In genomic region chr4:108772402-108772801, GRCh38 we compare ENCODE assay signal across 14 cellular contexts. TPM values are rescaled to one million over a fixed set of nuclear protein-coding genes. Genes with fewer than 3 reads are reported as not detected.
DNase-seq lines count a peak whose midpoint lies in the region; ATAC-seq and TF ChIP-seq lines count a peak whose summit lies in the region.
"Had no signal": no experiment of that assay in that cellular context is flagged by ENCODE, and none has a peak within 500 bp of the region (broad histone marks: within the 10 kb centered on the region; RNA-seq: fewer than 3 reads in every experiment).

No MANE protein-coding gene starts in this region.

- no peak for TF ChIP-seq CTCF in right atrium auricular region (IDR thresholded peaks at IDR 0.05)
- TF ChIP-seq CTCF in stomach (IDR thresholded peaks at IDR 0.05), result no peak

- H3K27ac ChIP-seq in right atrium auricular region (no peak overlapping the region), right cardiac atrium (ENCODE audit: low read length) (no peak overlapping the region), stomach (no peak overlapping the region)
- H3K27ac ChIP-seq: BLaER1, HL-60 had no signal

- H3K36me3 ChIP-seq in right atrium auricular region (no peaks in the 10 kb centered on the region), stomach (no peaks in the 10 kb centered on the region)
- H3K36me3 ChIP-seq: BLaER1 had no signal

- TF ChIP-seq EP300 in stomach (IDR thresholded peaks at IDR 0.05), result no peak

- DNase-seq in DMS79 (lab: John Stamatoyannopoulos, UW) (peak; percentile 0), DMS79 treated with DMSO at 0.1 percent for 48 hours (lab: John Stamatoyannopoulos, UW) (no peak), Right ventricle myocardium superior (peak; percentile 53), right atrium auricular region (ENCODE audit: low spot score) (no peak), right cardiac atrium (peak in 2 of 3 donors; percentile 50 to 57), stomach (peak; percentile 57), DMS114 treated with DMSO at 0.1 percent for 48 hours (lab: John Stamatoyannopoulos, UW; ENCODE audit: unreplicated experiment) (no peak), NCI-H2171 (lab: John Stamatoyannopoulos, UW) (no peak)
- DNase-seq: 8988T, AML-193, HCEC 1CT, HFFc6 had no signal

- H3K27me3 ChIP-seq in right atrium auricular region (no peaks in the 10 kb centered on the region), right cardiac atrium (ENCODE audit: control insufficient read depth, insufficient read depth) (no peaks in the 10 kb centered on the region), stomach (no peaks in the 10 kb centered on the region)
- H3K27me3 ChIP-seq: BLaER1 had no signal

- no peak for TF ChIP-seq POLR2A in stomach (IDR thresholded peaks at IDR 0.05)

- intact Hi-C loops in Right ventricle myocardium superior (cut with DNase I) (no loop called here), right cardiac atrium (cut with DNase I) (no loop called here), stomach (cut with DNase I; ENCODE audit: low total_unique reads) (no loop called here)

- H3K4me1 ChIP-seq in right atrium auricular region (peaks cover 0 to 5% of the 10 kb centered on the region in 2 donors), right cardiac atrium (ENCODE audit: control insufficient read depth, insufficient read depth, low read length) (no peaks in the 10 kb centered on the region), stomach (peaks cover 0 to 11% (median 2%) of the 10 kb centered on the region in 4 donors)
- H3K4me1 ChIP-seq: BLaER1 had no signal

- ATAC-seq in Right ventricle myocardium superior (ENCODE audit: poor library complexity), result peak; percentile 59
- peak in 1 of 2 donors; percentile 50 for ATAC-seq in right cardiac atrium

- no peak overlapping the region for H3K4me3 ChIP-seq in right atrium auricular region
- no peak overlapping the region for H3K4me3 ChIP-seq in right cardiac atrium (ENCODE audit: low read length)
- H3K4me3 ChIP-seq in stomach, result no peak overlapping the region
- H3K4me3 ChIP-seq: BLaER1 had no signal

- no peaks in the 10 kb centered on the region for H3K9me3 ChIP-seq in right atrium auricular region
- H3K9me3 ChIP-seq in right cardiac atrium (ENCODE audit: control insufficient read depth, low read length), result no peaks in the 10 kb centered on the region
- no peaks in the 10 kb centered on the region for H3K9me3 ChIP-seq in stomach
- H3K9me3 ChIP-seq: BLaER1 had no signal

- 72% methylated on average over 7 of the region's 7 CpGs for WGBS in right cardiac atrium
- WGBS in stomach, 5 donors, result 72 to 84% (median 79%) methylated on average over 7 of the region's 7 CpGs

RNA-seq across cellular contexts. Expression of gene ETNPPL, which starts 9.5 kb away (rescaled TPM):
- 14.5 TPM for total RNA-seq in Right ventricle myocardium superior
- 1 to 10 TPM in 1 of 2 donors, under 1 TPM in 1; 0.75 to 5.7 TPM for total RNA-seq in right atrium auricular region
- 1 to 10 TPM; 2.9 to 9.7 (median 7.4) TPM for total RNA-seq in right cardiac atrium
- 7.0 TPM for polyA plus RNA-seq in right cardiac atrium
- total RNA-seq in stomach, result 1 to 10 TPM in 3 of 5 donors, not detected in 2; 2.0 to 8.5 (median 5.4) TPM
- polyA plus RNA-seq in stomach, result 10 to 100 TPM in 1 of 3 donors, 1 to 10 TPM in 2; 1.9 to 15.6 (median 4.7) TPM
- total RNA-seq: HFFc6 had no signal

Comparison
In these comparisons a context has a peak if more than half of its experiments do, and no peak if none do; other contexts are left out.
1. DNase-seq: peak in DMS79 (single experiment), Right ventricle myocardium superior (single experiment), right cardiac atrium (2 of 3) and stomach (single experiment); none in DMS79 treated with DMSO at 0.1 percent for 48 hours (single experiment), right atrium auricular region (single experiment), DMS114 treated with DMSO at 0.1 percent for 48 hours (single experiment) and NCI-H2171 (single experiment).